17 cellular contexts compared by ENCODE assay signal in the genomic region with DNA sequence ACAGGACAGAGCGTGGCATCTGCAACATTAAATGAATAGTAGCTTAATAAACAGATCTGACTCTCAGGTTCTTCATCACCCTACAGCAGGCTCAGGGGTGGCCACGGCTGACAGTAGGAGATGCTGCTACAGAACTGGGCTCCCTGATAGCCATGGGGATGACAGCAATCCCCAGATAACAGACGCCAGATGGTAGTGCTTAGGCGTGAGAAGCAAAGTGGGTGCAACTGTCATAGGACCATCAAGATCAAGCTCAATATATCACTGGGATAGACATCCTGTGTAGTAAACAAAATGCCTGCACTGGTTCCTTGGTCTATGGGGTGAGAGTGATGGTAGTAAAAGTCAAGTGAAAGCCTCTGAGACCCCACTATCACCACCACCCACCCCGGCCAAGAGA. TPM values are rescaled to one million over a fixed set of nuclear protein-coding genes. Genes with fewer than 3 reads are reported as not detected.
DNase-seq lines count a peak whose midpoint lies in the region; ATAC-seq, FAIRE-seq and TF ChIP-seq lines count a peak whose summit lies in the region.
"Had no signal": no experiment of that assay in that cellular context is flagged by ENCODE, and none has a peak within 500 bp of the region (broad histone marks: within the 10 kb centered on the region; RNA-seq: fewer than 3 reads in every experiment).

No MANE protein-coding gene starts in this region.

- no peaks in the 10 kb centered on the region for H3K9me1 ChIP-seq in K562 (ENCODE audit: control insufficient read depth, insufficient read depth, low read length)

- CTCF ChIA-PET in activated naive CD4-positive, alpha-beta T cell treated with anti-CD3 and anti-CD28 coated beads, Interleukin-2, amount 10 ng/mL, durations not matched to agents 7 days and 5 days (lab: Charles Lee): no interaction called here
- CTCF ChIA-PET in K562 (lab: Yijun Ruan, JAX; ENCODE audit: low intra/inter-chr PET ratio): no interaction called here

- POLR2A ChIA-PET in K562 (lab: Yijun Ruan, JAX): no interaction called here

- WGBS in K562 (ENCODE audit: insufficient coverage, low coverage, missing lambda C conversion rate): 38% methylated on average over 4 of the region's 5 CpGs

- H2AFZ ChIP-seq in K562 (ENCODE audit: low read depth, low read length): no peak overlapping the region

- H3K79me2 ChIP-seq in K562 (ENCODE audit: control insufficient read depth, insufficient read depth, low read length): peaks cover 29% of the 10 kb centered on the region

- H3K36me3 Mint-ChIP-seq in activated naive CD4-positive, alpha-beta T cell treated with anti-CD3 and anti-CD28 coated beads, Interleukin-2, amount 50 U/mL, for 24 hours: no peaks in the 10 kb centered on the region
- no peaks in the 10 kb centered on the region for H3K36me3 Mint-ChIP-seq in activated naive CD4-positive, alpha-beta T cell treated with anti-CD3 and anti-CD28 coated beads, Interleukin-2, amount 10 ng/mL, durations not matched to agents 7 days and 5 days
- no peaks in the 10 kb centered on the region for H3K36me3 Mint-ChIP-seq in type B pancreatic cell

- FAIRE-seq in K562 (lab: Jason Lieb, UNC): no peak
- FAIRE-seq: H54 had no signal

- no peaks in the 10 kb centered on the region for H3K27me3 ChIP-seq in K562 (ENCODE audit: control insufficient read depth in 2 of 2, insufficient read depth in 2 of 2, low read length in 2 of 2)
- H3K27me3 ChIP-seq: BLaER1 treated with 17β-estradiol and CSF1 and Interleukin-3, amounts not matched to agents 10 nM and 100 nM had no signal

- H3K27ac Mint-ChIP-seq in activated naive CD4-positive, alpha-beta T cell treated with anti-CD3 and anti-CD28 coated beads, Interleukin-2, amount 50 U/mL, for 24 hours: peak overlapping the region; percentile 55
- H3K27ac Mint-ChIP-seq in activated naive CD4-positive, alpha-beta T cell treated with anti-CD3 and anti-CD28 coated beads, Interleukin-2, amount 10 ng/mL, durations not matched to agents 7 days and 5 days: no peak overlapping the region
- no peak overlapping the region for H3K27ac Mint-ChIP-seq in type B pancreatic cell
- H3K27ac Mint-ChIP-seq: HFFc6 had no signal

- H3K4me1 ChIP-seq in K562 (replicated peaks in 1 of 2; ENCODE audit: control insufficient read depth in 2 of 2, insufficient read depth in 2 of 2, low read length in 2 of 2): peaks cover 46 to 56% of the 10 kb centered on the region in 2 experiments; a peak in 4 of 5 replicates

- H3K9ac ChIP-seq in K562 (ENCODE audit: insufficient read depth in 1 of 2, low read depth in 2 of 2, low read length in 2 of 2): no peak overlapping the region
- H3K9ac ChIP-seq: BLaER1 treated with 17β-estradiol and CSF1 and Interleukin-3, amounts not matched to agents 10 nM and 100 nM had no signal

- TF ChIP-seq CTCF in K562 (IDR thresholded peaks at IDR 0.05 in 2 of 3, conservative IDR thresholded peaks at IDR 0.05 in 1 of 3; ENCODE audit: insufficient read depth in 2 of 3, low read depth in 1 of 3, low read length in 3 of 3) (no peak), type B pancreatic cell (conservative IDR thresholded peaks at IDR 0.05) (no peak)

- BruUV-seq in K562 (replicated peaks; lab: Mats Ljungman, UMichigan): no TSS peak

- H3K27me3 Mint-ChIP-seq in activated naive CD4-positive, alpha-beta T cell treated with anti-CD3 and anti-CD28 coated beads, Interleukin-2, amount 50 U/mL, for 24 hours: no peaks in the 10 kb centered on the region
- H3K27me3 Mint-ChIP-seq in activated naive CD4-positive, alpha-beta T cell treated with anti-CD3 and anti-CD28 coated beads, Interleukin-2, amount 10 ng/mL, durations not matched to agents 7 days and 5 days: no peaks in the 10 kb centered on the region
- peaks cover 17% of the 10 kb centered on the region for H3K27me3 Mint-ChIP-seq in type B pancreatic cell

- no peak for DNase-seq in activated naive CD4-positive, alpha-beta T cell treated with anti-CD3 and anti-CD28 coated beads, Interleukin-2, amount 10 ng/mL, durations not matched to agents 7 days and 5 days
- peak in 72 of 76 experiments; percentile 8 to 82 (median 52) for DNase-seq in HUDEP-2 (lab: John Stamatoyannopoulos, UW; ENCODE audit: unreplicated experiment in 76 of 76)
- DNase-seq in K562 (ENCODE audit: extremely low read depth in 1 of 4, low spot score in 3 of 4): peak; percentile 29 to 50 (median 38)
- DNase-seq in type B pancreatic cell (ENCODE audit: extremely low spot score, unreplicated experiment): no peak
- DNase-seq in SKM-1 treated with dmso at 0.1 percent for 144 hours (lab: John Stamatoyannopoulos, UW; ENCODE audit: unreplicated experiment): no peak
- no peak for DNase-seq in middle frontal gyrus (ENCODE audit: extremely low spot score, low spot score)
- no peak for DNase-seq in activated CD8-positive, alpha-beta memory T cell treated with anti-CD3 and anti-CD28 coated beads, Interleukin-2, amount 50 U/mL, for 4 hours
- DNase-seq: HFFc6, NCI-H1436, NCI-H2029, NCI-H2171 treated with DMSO at 0.1 percent for 48 hours, NCI-H446 treated with DMSO at 0.1 percent for 48 hours, NCI-H774 had no signal

- TF ChIP-seq RAD21 in K562 (CRISPR knock-in tag; conservative IDR thresholded peaks at IDR 0.05 in 1 of 2, IDR thresholded peaks at IDR 0.05 in 1 of 2): no peak

- intact Hi-C loops in K562 (cut with micrococcal nuclease): no loop called here

- no peak overlapping the region for H3K4me3 ChIP-seq in K562
- H3K4me3 ChIP-seq: BLaER1 treated with 17β-estradiol and CSF1 and Interleukin-3, amounts not matched to agents 10 nM and 100 nM had no signal

- peak overlapping the region; percentile 46; the same call in 1 of the 2 replicates for H3K4me2 ChIP-seq in K562 (ENCODE audit: insufficient read depth, low read length)

- TF ChIP-seq EP300 in K562 (IDR thresholded peaks at IDR 0.05; ENCODE audit: low read length): no peak

- H3K36me3 ChIP-seq in K562 (ENCODE audit: control insufficient read depth, insufficient read depth, low read length): no peaks in the 10 kb centered on the region

- no peak overlapping the region for H3K4me3 Mint-ChIP-seq in activated naive CD4-positive, alpha-beta T cell treated with anti-CD3 and anti-CD28 coated beads, Interleukin-2, amount 50 U/mL, for 24 hours
- no peak overlapping the region for H3K4me3 Mint-ChIP-seq in activated naive CD4-positive, alpha-beta T cell treated with anti-CD3 and anti-CD28 coated beads, Interleukin-2, amount 10 ng/mL, durations not matched to agents 7 days and 5 days
- peak overlapping the region; percentile 56 for H3K4me3 Mint-ChIP-seq in type B pancreatic cell
- H3K4me3 Mint-ChIP-seq: HFFc6 had no signal

- H3K9me3 Mint-ChIP-seq in activated naive CD4-positive, alpha-beta T cell treated with anti-CD3 and anti-CD28 coated beads, Interleukin-2, amount 50 U/mL, for 24 hours: no peaks in the 10 kb centered on the region
- H3K9me3 Mint-ChIP-seq in activated naive CD4-positive, alpha-beta T cell treated with anti-CD3 and anti-CD28 coated beads, Interleukin-2, amount 10 ng/mL, durations not matched to agents 7 days and 5 days: no peaks in the 10 kb centered on the region
- H3K9me3 Mint-ChIP-seq in type B pancreatic cell: no peaks in the 10 kb centered on the region
- H3K9me3 Mint-ChIP-seq: HFFc6 had no signal

- in situ Hi-C loops in K562 (cut with MboI): no loop called here

- no peak for ATAC-seq in K562
- ATAC-seq: Panc1 had no signal

- no peaks in the 10 kb centered on the region for H3K9me3 ChIP-seq in K562 (replicated peaks; ENCODE audit: control insufficient read depth, insufficient read depth, low read depth, low read length)
- H3K9me3 ChIP-seq: BLaER1 treated with 17β-estradiol and CSF1 and Interleukin-3, amounts not matched to agents 10 nM and 100 nM had no signal

- no peaks in the 10 kb centered on the region; the same call in 1 of the 2 replicates for H4K20me1 ChIP-seq in K562 (replicated peaks; ENCODE audit: control insufficient read depth, insufficient read depth, low read length)

- no peak for TF ChIP-seq POLR2A in K562 (conservative IDR thresholded peaks at IDR 0.05)

- peaks cover 25% of the 10 kb centered on the region for H3K4me1 Mint-ChIP-seq in activated naive CD4-positive, alpha-beta T cell treated with anti-CD3 and anti-CD28 coated beads, Interleukin-2, amount 50 U/mL, for 24 hours
- peaks cover 40% of the 10 kb centered on the region for H3K4me1 Mint-ChIP-seq in activated naive CD4-positive, alpha-beta T cell treated with anti-CD3 and anti-CD28 coated beads, Interleukin-2, amount 10 ng/mL, durations not matched to agents 7 days and 5 days
- peaks cover 18% of the 10 kb centered on the region for H3K4me1 Mint-ChIP-seq in type B pancreatic cell (ENCODE audit: unreplicated experiment)

- no peak overlapping the region for H3K27ac ChIP-seq in K562 (ENCODE audit: extremely low read depth, low read depth, low read length)

RNA-seq across cellular contexts. Expression of a gene that starts 2.7 kb away (rescaled TPM):
- 9.3 and 35.1 TPM in 2 replicates for total RNA-seq in K562 (2011; cell fraction: chromatin; rRNA removed; ENCODE audit: low replicate concordance)
- total RNA-seq in K562 (2011; cell fraction: nucleolus; rRNA removed): 40.4 and 44.2 TPM in 2 replicates
- total RNA-seq in K562 (2011; cell fraction: nucleoplasm; rRNA removed): 25.4 and 30.3 TPM in 2 replicates
- total RNA-seq in K562 (2014; rRNA removed) (18.6 and 23.2 TPM in 2 replicates), K562 (2014; rRNA removed; fragmentation: Illumina TruSeq; extraction: Trizol) (3.7 and 7.3 TPM in 2 replicates), K562 (2015; rRNA removed; fragmentation: Illumina TruSeq; extraction: Trizol) (9.2 and 10.3 TPM in 2 replicates), K562 (2021) (19.4 and 21.5 TPM in 2 replicates), type B pancreatic cell (ENCODE audit: low replicate concordance) (35.2 and 42.3 TPM in 2 replicates)
- polyA plus RNA-seq in K562 (2011; rRNA removed) (13.9 and 18.2 TPM in 2 replicates), K562 (2014; fragmentation: Illumina TruSeq; extraction: Trizol) (11.1 and 13.2 TPM in 2 replicates), K562 (2014; fragmentation: Nextera tagmentation; extraction: Ambion mirVana) (1 to 10 TPM in 1 of 2 experiments, under 1 TPM in 1; 0.66 to 1.4 TPM), K562 (2014; rRNA removed) (16.7 and 19.5 TPM in 2 replicates)
- 26.2 and 45.0 TPM in 2 replicates for polyA plus RNA-seq in K562 (2011; cell fraction: cytosol; rRNA removed)
- 43.6 and 57.3 TPM in 2 replicates for polyA plus RNA-seq in K562 (2011; cell fraction: nucleus; rRNA removed)
- polyA plus RNA-seq in K562 (2012): 14.2 and 17.5 TPM in 2 replicates
- 7.6 and 11.4 TPM in 2 replicates for polyA minus RNA-seq in K562 (2011; rRNA and poly(A)+ RNA removed)
- polyA minus RNA-seq in K562 (2011; cell fraction: cytosol; rRNA and poly(A)+ RNA removed): 9.7 and 14.2 TPM in 2 replicates
- 9.0 and 15.6 TPM in 2 replicates for polyA minus RNA-seq in K562 (2011; cell fraction: nucleus; rRNA and poly(A)+ RNA removed)

RNA-seq across cellular contexts. Expression of a gene that starts 5.0 kb away (rescaled TPM):
- total RNA-seq in K562 (2011; cell fraction: chromatin; rRNA removed; ENCODE audit: low replicate concordance): 47.8 and 103 TPM in 2 replicates
- 73.3 and 75.2 TPM in 2 replicates for total RNA-seq in K562 (2011; cell fraction: nucleolus; rRNA removed)
- total RNA-seq in K562 (2011; cell fraction: nucleoplasm; rRNA removed): 58.3 and 58.7 TPM in 2 replicates
- total RNA-seq in K562 (2014; rRNA removed) (114 and 127 TPM in 2 replicates), K562 (2014; rRNA removed; fragmentation: Illumina TruSeq; extraction: Trizol) (42.8 and 53.3 TPM in 2 replicates), K562 (2015; rRNA removed; fragmentation: Illumina TruSeq; extraction: Trizol) (74.8 and 78.4 TPM in 2 replicates), K562 (2021) (132 and 139 TPM in 2 replicates), type B pancreatic cell (ENCODE audit: low replicate concordance) (51.9 and 118 TPM in 2 replicates)
- polyA plus RNA-seq in K562 (2011; rRNA removed) (85.3 and 107 TPM in 2 replicates), K562 (2014; fragmentation: Illumina TruSeq; extraction: Trizol) (67.5 and 83.1 TPM in 2 replicates), K562 (2014; fragmentation: Nextera tagmentation; extraction: Ambion mirVana) (1 to 10 TPM; 5.8 to 5.9 TPM), K562 (2014; rRNA removed) (76.5 and 83.7 TPM in 2 replicates)
- 111 and 139 TPM in 2 replicates for polyA plus RNA-seq in K562 (2011; cell fraction: cytosol; rRNA removed)
- 97.8 and 104 TPM in 2 replicates for polyA plus RNA-seq in K562 (2011; cell fraction: nucleus; rRNA removed)
- 69.7 and 85.9 TPM in 2 replicates for polyA plus RNA-seq in K562 (2012)
- polyA minus RNA-seq in K562 (2011; rRNA and poly(A)+ RNA removed): 93.0 and 140 TPM in 2 replicates
- 127 and 131 TPM in 2 replicates for polyA minus RNA-seq in K562 (2011; cell fraction: cytosol; rRNA and poly(A)+ RNA removed)
- 35.5 and 49.1 TPM in 2 replicates for polyA minus RNA-seq in K562 (2011; cell fraction: nucleus; rRNA and poly(A)+ RNA removed)

RNA-seq across cellular contexts. Expression of a gene that starts 35.8 kb away (rescaled TPM):
- 17.2 and 34.9 TPM in 2 replicates for total RNA-seq in K562 (2011; cell fraction: chromatin; rRNA removed; ENCODE audit: low replicate concordance)
- total RNA-seq in K562 (2011; cell fraction: nucleolus; rRNA removed): 47.0 and 49.4 TPM in 2 replicates
- total RNA-seq in K562 (2011; cell fraction: nucleoplasm; rRNA removed): 23.7 and 31.7 TPM in 2 replicates
- 52.5 and 59.1 TPM in 2 replicates for total RNA-seq in K562 (2014; rRNA removed)
- total RNA-seq in K562 (2014; rRNA removed; fragmentation: Illumina TruSeq; extraction: Trizol): 16.1 TPM in 2 replicates
- total RNA-seq in K562 (2015; rRNA removed; fragmentation: Illumina TruSeq; extraction: Trizol): 21.9 and 22.3 TPM in 2 replicates
- total RNA-seq in K562 (2021): 39.6 and 42.4 TPM in 2 replicates
- polyA plus RNA-seq in K562 (2011; rRNA removed): 19.2 and 20.3 TPM in 2 replicates
- polyA plus RNA-seq in K562 (2011; cell fraction: cytosol; rRNA removed): 19.5 and 45.6 TPM in 2 replicates
- polyA plus RNA-seq in K562 (2011; cell fraction: nucleus; rRNA removed): 22.1 and 37.7 TPM in 2 replicates
- polyA plus RNA-seq in K562 (2012): 18.9 and 20.5 TPM in 2 replicates
- polyA plus RNA-seq in K562 (2014; fragmentation: Illumina TruSeq; extraction: Trizol): 22.1 and 27.7 TPM in 2 replicates
- under 1 TPM; 0.03 to 0.07 TPM for polyA plus RNA-seq in K562 (2014; fragmentation: Nextera tagmentation; extraction: Ambion mirVana)
- polyA plus RNA-seq in K562 (2014; rRNA removed): 49.0 and 50.3 TPM in 2 replicates
- 12.9 and 14.7 TPM in 2 replicates for polyA minus RNA-seq in K562 (2011; rRNA and poly(A)+ RNA removed)
- 16.8 and 18.6 TPM in 2 replicates for polyA minus RNA-seq in K562 (2011; cell fraction: cytosol; rRNA and poly(A)+ RNA removed)
- polyA minus RNA-seq in K562 (2011; cell fraction: nucleus; rRNA and poly(A)+ RNA removed): 9.6 and 11.8 TPM in 2 replicates
- total RNA-seq in type B pancreatic cell (ENCODE audit: low replicate concordance): 24.8 and 48.9 TPM in 2 replicates

Comparison
In these comparisons a context has a peak if more than half of its experiments do, and no peak if none do; other contexts are left out.
1. DNase-seq: peak in HUDEP-2 (72 of 76) and K562 (4 of 4); none in activated naive CD4-positive, alpha-beta T cell treated with anti-CD3 and anti-CD28 coated beads, Interleukin-2, amount 10 ng/mL, durations not matched to agents 7 days and 5 days (single experiment), type B pancreatic cell (single experiment), SKM-1 treated with dmso at 0.1 percent for 144 hours (single experiment), middle frontal gyrus (single experiment) and activated CD8-positive, alpha-beta memory T cell treated with anti-CD3 and anti-CD28 coated beads, Interleukin-2, amount 50 U/mL, for 4 hours (single experiment).